Comparison of ENCODE assay signal across 1 cellular context in genomic region chr17:76697702-76698465, GRCh38.
TF ChIP-seq lines count a peak whose summit lies in the region.

No MANE protein-coding gene starts in this region.

TF ChIP-seq in K562, 482 proteins besides CTCF, POLR2A, EP300 and RAD21 (continued from another document and continues in another):
- TF ChIP-seq, protein P1, sequence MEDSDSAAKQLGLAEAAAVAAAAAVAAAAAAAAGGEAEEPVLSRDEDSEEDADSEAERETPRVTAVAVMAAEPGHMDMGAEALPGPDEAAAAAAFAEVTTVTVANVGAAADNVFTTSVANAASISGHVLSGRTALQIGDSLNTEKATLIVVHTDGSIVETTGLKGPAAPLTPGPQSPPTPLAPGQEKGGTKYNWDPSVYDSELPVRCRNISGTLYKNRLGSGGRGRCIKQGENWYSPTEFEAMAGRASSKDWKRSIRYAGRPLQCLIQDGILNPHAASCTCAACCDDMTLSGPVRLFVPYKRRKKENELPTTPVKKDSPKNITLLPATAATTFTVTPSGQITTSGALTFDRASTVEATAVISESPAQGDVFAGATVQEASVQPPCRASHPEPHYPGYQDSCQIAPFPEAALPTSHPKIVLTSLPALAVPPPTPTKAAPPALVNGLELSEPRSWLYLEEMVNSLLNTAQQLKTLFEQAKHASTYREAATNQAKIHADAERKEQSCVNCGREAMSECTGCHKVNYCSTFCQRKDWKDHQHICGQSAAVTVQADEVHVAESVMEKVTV (CRISPR knock-in tag; IDR thresholded peaks at IDR 0.05), result no peak
- TF ChIP-seq ZNF239 (CRISPR knock-in tag; IDR thresholded peaks at IDR 0.05) (no peak), USF2 (CRISPR knock-in tag; IDR thresholded peaks at IDR 0.05) (no peak), SRSF7 (optimal IDR thresholded peaks at IDR 0.05; ENCODE audit: low read depth, low read length) (no peak), ZNF644 (tag; IDR thresholded peaks at IDR 0.05; ENCODE audit: low read depth) (no peak), SREBF2 (CRISPR knock-in tag; IDR thresholded peaks at IDR 0.05) (no peak), NCOA1 (IDR thresholded peaks at IDR 0.05; ENCODE audit: low read depth) (peak; percentile 45; the same call in 1 of the 2 replicates), ERF (CRISPR knock-in tag; IDR thresholded peaks at IDR 0.05) (no peak), E2F8 (IDR thresholded peaks at IDR 0.05; ENCODE audit: low read depth, partially characterized antibody) (peak; percentile 48), ZBED1 (IDR thresholded peaks at IDR 0.05) (no peak), BRD4 (IDR thresholded peaks at IDR 0.05) (no peak), LEF1 (IDR thresholded peaks at IDR 0.05) (peak; percentile 87; the same call in 1 of the 2 replicates), MYC (IDR thresholded peaks at IDR 0.05; ENCODE audit: low read depth, low read length) (peak; percentile 70; the same call in 1 of the 2 replicates), MYC (CRISPR knock-in tag; IDR thresholded peaks at IDR 0.05; ENCODE audit: borderline replicate concordance, low read depth) (no peak), MAX (CRISPR knock-in tag; IDR thresholded peaks at IDR 0.05) (peak; percentile 46), GATA2 (CRISPR knock-in tag; IDR thresholded peaks at IDR 0.05) (peak; percentile 55; the same call in 1 of the 2 replicates), TRIM24 (IDR thresholded peaks at IDR 0.05) (peak; percentile 87 to 91), HNRNPL (IDR thresholded peaks at IDR 0.05; ENCODE audit: low read depth, low read length) (no peak), KDM1A (IDR thresholded peaks at IDR 0.05) (peak; percentile 89 to 96), TSHZ1 (CRISPR knock-in tag; IDR thresholded peaks at IDR 0.05) (no peak), LARP7 (IDR thresholded peaks at IDR 0.05) (no peak), POLR2G (IDR thresholded peaks at IDR 0.05; ENCODE audit: low read depth, low read length) (peak; percentile 76), ZNF407 (IDR thresholded peaks at IDR 0.05; ENCODE audit: low read depth) (no peak), TCF3 (CRISPR knock-in tag; IDR thresholded peaks at IDR 0.05) (peak; percentile 41; the same call in 1 of the 2 replicates), GTF2A2 (tag; IDR thresholded peaks at IDR 0.05) (no peak), ZNF592 (IDR thresholded peaks at IDR 0.05) (no peak)
- TF ChIP-seq, protein P2, sequence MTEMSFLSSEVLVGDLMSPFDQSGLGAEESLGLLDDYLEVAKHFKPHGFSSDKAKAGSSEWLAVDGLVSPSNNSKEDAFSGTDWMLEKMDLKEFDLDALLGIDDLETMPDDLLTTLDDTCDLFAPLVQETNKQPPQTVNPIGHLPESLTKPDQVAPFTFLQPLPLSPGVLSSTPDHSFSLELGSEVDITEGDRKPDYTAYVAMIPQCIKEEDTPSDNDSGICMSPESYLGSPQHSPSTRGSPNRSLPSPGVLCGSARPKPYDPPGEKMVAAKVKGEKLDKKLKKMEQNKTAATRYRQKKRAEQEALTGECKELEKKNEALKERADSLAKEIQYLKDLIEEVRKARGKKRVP (CRISPR knock-in tag; IDR thresholded peaks at IDR 0.05), result peak; percentile 71
- TF ChIP-seq, protein P3, sequence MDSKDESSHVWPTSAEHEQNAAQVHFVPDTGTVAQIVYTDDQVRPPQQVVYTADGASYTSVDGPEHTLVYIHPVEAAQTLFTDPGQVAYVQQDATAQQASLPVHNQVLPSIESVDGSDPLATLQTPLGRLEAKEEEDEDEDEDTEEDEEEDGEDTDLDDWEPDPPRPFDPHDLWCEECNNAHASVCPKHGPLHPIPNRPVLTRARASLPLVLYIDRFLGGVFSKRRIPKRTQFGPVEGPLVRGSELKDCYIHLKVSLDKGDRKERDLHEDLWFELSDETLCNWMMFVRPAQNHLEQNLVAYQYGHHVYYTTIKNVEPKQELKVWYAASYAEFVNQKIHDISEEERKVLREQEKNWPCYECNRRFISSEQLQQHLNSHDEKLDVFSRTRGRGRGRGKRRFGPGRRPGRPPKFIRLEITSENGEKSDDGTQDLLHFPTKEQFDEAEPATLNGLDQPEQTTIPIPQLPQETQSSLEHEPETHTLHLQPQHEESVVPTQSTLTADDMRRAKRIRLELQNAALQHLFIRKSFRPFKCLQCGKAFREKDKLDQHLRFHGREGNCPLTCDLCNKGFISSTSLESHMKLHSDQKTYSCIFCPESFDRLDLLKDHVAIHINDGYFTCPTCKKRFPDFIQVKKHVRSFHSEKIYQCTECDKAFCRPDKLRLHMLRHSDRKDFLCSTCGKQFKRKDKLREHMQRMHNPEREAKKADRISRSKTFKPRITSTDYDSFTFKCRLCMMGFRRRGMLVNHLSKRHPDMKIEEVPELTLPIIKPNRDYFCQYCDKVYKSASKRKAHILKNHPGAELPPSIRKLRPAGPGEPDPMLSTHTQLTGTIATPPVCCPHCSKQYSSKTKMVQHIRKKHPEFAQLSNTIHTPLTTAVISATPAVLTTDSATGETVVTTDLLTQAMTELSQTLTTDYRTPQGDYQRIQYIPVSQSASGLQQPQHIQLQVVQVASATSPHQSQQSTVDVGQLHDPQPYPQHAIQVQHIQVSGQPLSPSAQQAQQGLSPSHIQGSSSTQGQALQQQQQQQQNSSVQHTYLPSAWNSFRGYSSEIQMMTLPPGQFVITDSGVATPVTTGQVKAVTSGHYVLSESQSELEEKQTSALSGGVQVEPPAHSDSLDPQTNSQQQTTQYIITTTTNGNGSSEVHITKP (IDR thresholded peaks at IDR 0.05; ENCODE audit: partially characterized antibody), result peak; percentile 10
